1 cellular context compared by ENCODE assay signal in genomic region chr18:76492669-76493212, GRCh38.
TF ChIP-seq lines count a peak whose summit lies in the region.

No MANE protein-coding gene starts in this region.

TF ChIP-seq in HepG2, 621 proteins besides CTCF, POLR2A, EP300 and RAD21 (continued from another document and continues in another):
- TF ChIP-seq BCL3 (CRISPR knock-in tag; IDR thresholded peaks at IDR 0.05) (no peak), SMARCE1 (IDR thresholded peaks at IDR 0.05; ENCODE audit: borderline replicate concordance) (no peak), BRF2 (CRISPR knock-in tag; IDR thresholded peaks at IDR 0.05) (0 out of 2 replicates have a peak, but pooled peaks have one; percentile 16), PRMT3 (CRISPR knock-in tag; IDR thresholded peaks at IDR 0.05; ENCODE audit: borderline replicate concordance, low read depth) (no peak), TGIF2 (CRISPR knock-in tag; IDR thresholded peaks at IDR 0.05) (0 out of 2 replicates have a peak, but pooled peaks have one; percentile 17), ZNF816 (CRISPR knock-in tag; IDR thresholded peaks at IDR 0.05; ENCODE audit: borderline replicate concordance) (peak; percentile 30), PPARG (CRISPR knock-in tag; conservative IDR thresholded peaks at IDR 0.05) (no peak), YEATS4 (CRISPR knock-in tag; IDR thresholded peaks at IDR 0.05; ENCODE audit: borderline replicate concordance) (0 out of 2 replicates have a peak, but pooled peaks have one; percentile 23), GABPA (IDR thresholded peaks at IDR 0.05; ENCODE audit: low read depth, low read length) (0 out of 2 replicates have a peak, but pooled peaks have one; percentile 12), GABPA (CRISPR knock-in tag; IDR thresholded peaks at IDR 0.05; ENCODE audit: low read depth) (peak; percentile 78), ZNF552 (CRISPR knock-in tag; IDR thresholded peaks at IDR 0.05; ENCODE audit: borderline replicate concordance) (no peak), POGK (CRISPR knock-in tag; conservative IDR thresholded peaks at IDR 0.05) (0 out of 2 replicates have a peak, but pooled peaks have one; percentile 41), LBX2 (CRISPR knock-in tag; IDR thresholded peaks at IDR 0.05; ENCODE audit: borderline replicate concordance) (no peak), SRSF1 (optimal IDR thresholded peaks at IDR 0.05; ENCODE audit: low read depth, low read length) (no peak), KDM5A (IDR thresholded peaks at IDR 0.05; ENCODE audit: borderline replicate concordance, low read length) (peak; percentile 86; the same call in 1 of the 2 replicates), THAP11 (CRISPR knock-in tag; IDR thresholded peaks at IDR 0.05) (no peak), ZNF549 (CRISPR knock-in tag; IDR thresholded peaks at IDR 0.05) (no peak), YEATS2 (CRISPR knock-in tag; IDR thresholded peaks at IDR 0.05; ENCODE audit: borderline replicate concordance) (no peak), ZBTB7A (CRISPR knock-in tag; IDR thresholded peaks at IDR 0.05) (no peak), MYC (CRISPR knock-in tag; IDR thresholded peaks at IDR 0.05; ENCODE audit: borderline replicate concordance) (peak; percentile 87), TAF1 (CRISPR knock-in tag; IDR thresholded peaks at IDR 0.05) (peak; percentile 63), TEAD3 (CRISPR knock-in tag; optimal IDR thresholded peaks at IDR 0.05; ENCODE audit: borderline replicate concordance) (no peak), BCL6 (CRISPR knock-in tag; IDR thresholded peaks at IDR 0.05) (peak; percentile 34; the same call in 1 of the 2 replicates), BORCS8-MEF2B (CRISPR knock-in tag; IDR thresholded peaks at IDR 0.05) (no peak), ZSCAN30 (CRISPR knock-in tag; IDR thresholded peaks at IDR 0.05) (0 out of 2 replicates have a peak, but pooled peaks have one; percentile 9), ZKSCAN5 (CRISPR knock-in tag; IDR thresholded peaks at IDR 0.05) (no peak), ZNF761 (CRISPR knock-in tag; conservative IDR thresholded peaks at IDR 0.05) (no peak), ZBTB42 (CRISPR knock-in tag; IDR thresholded peaks at IDR 0.05) (no peak; the same call in 1 of the 2 replicates), ZNF770 (CRISPR knock-in tag; IDR thresholded peaks at IDR 0.05) (no peak), ZSCAN25 (CRISPR knock-in tag; IDR thresholded peaks at IDR 0.05) (0 out of 2 replicates have a peak, but pooled peaks have one; percentile 20), GMEB1 (CRISPR knock-in tag; IDR thresholded peaks at IDR 0.05; ENCODE audit: borderline replicate concordance) (peak; percentile 60; the same call in 1 of the 2 replicates), SOX6 (IDR thresholded peaks at IDR 0.05) (no peak), SOX6 (CRISPR knock-in tag; IDR thresholded peaks at IDR 0.05) (no peak), GPBP1L1 (CRISPR knock-in tag; IDR thresholded peaks at IDR 0.05) (no peak), MEIS1 (CRISPR knock-in tag; IDR thresholded peaks at IDR 0.05; ENCODE audit: borderline replicate concordance) (no peak), PBX2 (CRISPR knock-in tag; IDR thresholded peaks at IDR 0.05) (peak; percentile 96), TFDP2 (CRISPR knock-in tag; IDR thresholded peaks at IDR 0.05) (peak; percentile 39; the same call in 1 of the 2 replicates), TFDP1 (CRISPR knock-in tag; IDR thresholded peaks at IDR 0.05; ENCODE audit: borderline replicate concordance) (peak; percentile 40; the same call in 1 of the 2 replicates), HDAC2 (CRISPR knock-in tag; IDR thresholded peaks at IDR 0.05) (peak; percentile 26; the same call in 1 of the 2 replicates), NR1H2 (CRISPR knock-in tag; IDR thresholded peaks at IDR 0.05; ENCODE audit: borderline replicate concordance, low read depth) (no peak), ZNF234 (CRISPR knock-in tag; conservative IDR thresholded peaks at IDR 0.05) (no peak), NCOA5 (CRISPR knock-in tag; IDR thresholded peaks at IDR 0.05) (no peak), PHF20 (CRISPR knock-in tag; IDR thresholded peaks at IDR 0.05) (no peak), CCDC6 (CRISPR knock-in tag; IDR thresholded peaks at IDR 0.05) (no peak), ZBTB39 (CRISPR knock-in tag; IDR thresholded peaks at IDR 0.05) (no peak), NFKB2 (CRISPR knock-in tag; IDR thresholded peaks at IDR 0.05; ENCODE audit: borderline replicate concordance) (no peak), ETV6 (CRISPR knock-in tag; conservative IDR thresholded peaks at IDR 0.05) (no peak), RAD51 (IDR thresholded peaks at IDR 0.05; ENCODE audit: borderline replicate concordance) (no peak), ZNF530 (CRISPR knock-in tag; IDR thresholded peaks at IDR 0.05; ENCODE audit: low read depth) (no peak), ZNF180 (CRISPR knock-in tag; IDR thresholded peaks at IDR 0.05; ENCODE audit: borderline replicate concordance, low read depth) (no peak), ZNF17 (CRISPR knock-in tag; IDR thresholded peaks at IDR 0.05) (no peak), RORA (CRISPR knock-in tag; IDR thresholded peaks at IDR 0.05) (no peak)
